In the genomic region with DNA sequence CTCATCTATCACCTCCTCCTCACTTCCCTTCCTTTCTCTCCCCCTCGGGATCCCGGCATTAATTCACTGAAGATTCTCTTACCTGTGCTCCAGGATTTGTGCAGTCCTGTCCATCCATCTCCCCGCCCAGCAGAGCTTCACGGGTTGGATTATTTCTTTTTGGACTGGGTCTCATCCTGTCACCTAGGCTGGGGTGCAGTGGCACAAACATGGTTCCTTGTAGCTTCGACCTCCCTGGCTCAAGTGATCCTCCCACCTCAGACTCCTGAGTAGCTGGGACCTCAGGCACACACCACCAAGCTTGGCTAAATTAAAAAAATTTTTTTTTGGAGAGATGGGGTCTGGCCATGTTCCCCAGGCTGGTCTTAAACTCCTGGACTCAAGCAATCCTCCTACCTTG, we compare ENCODE assay signal across 33 cellular contexts. TPM values are rescaled to one million over a fixed set of nuclear protein-coding genes. Genes with fewer than 3 reads are reported as not detected.
"Had no signal": no experiment of that assay in that cellular context is flagged by ENCODE, and none has a peak within 500 bp of the region (broad histone marks: within the 10 kb centered on the region; RNA-seq: fewer than 3 reads in every experiment).

No MANE protein-coding gene starts in this region.

- H3K27ac Mint-ChIP-seq: mesothelial cell of epicardium; naive B cell; natural killer cell; nephron progenitor cell; stimulated activated memory B cell treated with anti-CD40 and anti-IgM and Interleukin-4, amounts not matched to agents 10 μg/mL and 1 μg/mL and 100 μg/mL, for 72 hours; type B pancreatic cell had no signal

- H3K27me3 ChIP-seq: hepatocyte, pancreas, tibial nerve, uterus had no signal

- DNase-seq: heart right ventricle; islet precursor cell; kidney glomerular epithelial cell; left cardiac atrium; lower lobe of right lung; mammary epithelial cell; mesenchymal stem cell; naive B cell; natural killer cell; nephron progenitor cell; nucleus accumbens; pancreas; posterior cingulate gyrus; retina; right cardiac atrium; small intestine; stimulated activated CD4-positive, alpha-beta T cell treated with anti-CD3 and anti-CD28 coated beads, Interleukin-1b, Interleukin-23, amount 100 ng/mL, for 48 hours; stimulated activated CD4-positive, alpha-beta T cell treated with anti-CD3 and anti-CD28 coated beads, Interleukin-2, amount 100 ng/mL, for 48 hours; stimulated activated CD4-positive, alpha-beta T cell treated with anti-CD3 and anti-CD28 coated beads, Interleukin-4, amount 100 ng/mL, for 4 hours; stimulated activated CD8-positive, alpha-beta memory T cell treated with anti-CD3 and anti-CD28 coated beads, Interleukin-4, amount 100 ng/mL, for 48 hours; stimulated activated naive CD4-positive, alpha-beta T cell treated with Interleukin-2 at 50 U/mL for 16 hours; stimulated activated naive CD8-positive, alpha-beta T cell treated with anti-CD3 and anti-CD28 coated beads, Interleukin-15, amount 100 ng/mL, for 72 hours; substantia nigra; uterus had no signal

- H3K4me1 Mint-ChIP-seq: mesothelial cell of epicardium; natural killer cell; stimulated activated memory B cell treated with anti-CD40 and anti-IgM and Interleukin-4, amounts not matched to agents 10 μg/mL and 1 μg/mL and 100 μg/mL, for 72 hours; stimulated activated naive CD8-positive, alpha-beta T cell treated with anti-CD3 and anti-CD28 coated beads, Interleukin-15, amount 100 ng/mL, for 72 hours had no signal

- H2AFZ ChIP-seq: hepatocyte had no signal

- H3K4me3 ChIP-seq: heart right ventricle, hepatocyte, lower lobe of right lung, pancreas, prostate gland, tibial nerve, uterus had no signal

- H3K36me3 ChIP-seq: heart right ventricle, lower lobe of right lung, pancreas, prostate gland, tibial nerve, uterus had no signal

- H3K27ac ChIP-seq: heart right ventricle, hepatocyte, lower lobe of right lung, pancreas, prostate gland, tibial nerve, uterus had no signal

- ATAC-seq: heart right ventricle; left cardiac atrium; left lobe of liver; lower lobe of right lung; natural killer cell; pancreas; right cardiac atrium; sciatic nerve; stimulated activated memory B cell treated with anti-CD40 and anti-IgM and Interleukin-4, amounts not matched to agents 10 μg/mL and 1 μg/mL and 100 μg/mL, for 72 hours; stimulated activated naive CD8-positive, alpha-beta T cell treated with anti-CD3 and anti-CD28 coated beads, Interleukin-15, amount 100 ng/mL, for 72 hours had no signal

- H3K4me2 ChIP-seq: hepatocyte had no signal

- H3K4me3 Mint-ChIP-seq: mesothelial cell of epicardium; natural killer cell; nephron progenitor cell; stimulated activated memory B cell treated with anti-CD40 and anti-IgM and Interleukin-4, amounts not matched to agents 10 μg/mL and 1 μg/mL and 100 μg/mL, for 72 hours; stimulated activated naive CD8-positive, alpha-beta T cell treated with anti-CD3 and anti-CD28 coated beads, Interleukin-15, amount 100 ng/mL, for 72 hours; type B pancreatic cell had no signal

- H3K79me2 ChIP-seq: hepatocyte had no signal

- H3K9me3 Mint-ChIP-seq: mesothelial cell of epicardium; natural killer cell; nephron progenitor cell; stimulated activated naive CD8-positive, alpha-beta T cell treated with anti-CD3 and anti-CD28 coated beads, Interleukin-15, amount 100 ng/mL, for 72 hours; type B pancreatic cell had no signal

- H3K4me1 ChIP-seq: heart right ventricle, lower lobe of right lung, pancreas, prostate gland, tibial nerve, uterus had no signal

- H3K36me3 Mint-ChIP-seq: mesothelial cell of epicardium; natural killer cell; stimulated activated memory B cell treated with anti-CD40 and anti-IgM and Interleukin-4, amounts not matched to agents 10 μg/mL and 1 μg/mL and 100 μg/mL, for 72 hours; type B pancreatic cell had no signal

- H3K27me3 Mint-ChIP-seq: stimulated activated naive CD8-positive, alpha-beta T cell treated with anti-CD3 and anti-CD28 coated beads, Interleukin-15, amount 100 ng/mL, for 72 hours had no signal

- H3K9me3 ChIP-seq: heart right ventricle, lower lobe of right lung, pancreas, prostate gland, tibial nerve, uterus had no signal

RNA-seq across cellular contexts. Expression of a gene that starts 12.3 kb away (rescaled TPM):
- total RNA-seq: mammary epithelial cell, osteoblast had no signal
- polyA plus RNA-seq: mammary epithelial cell had no signal
